Comparison of ENCODE assay signal across 20 cellular contexts in the genomic region with DNA sequence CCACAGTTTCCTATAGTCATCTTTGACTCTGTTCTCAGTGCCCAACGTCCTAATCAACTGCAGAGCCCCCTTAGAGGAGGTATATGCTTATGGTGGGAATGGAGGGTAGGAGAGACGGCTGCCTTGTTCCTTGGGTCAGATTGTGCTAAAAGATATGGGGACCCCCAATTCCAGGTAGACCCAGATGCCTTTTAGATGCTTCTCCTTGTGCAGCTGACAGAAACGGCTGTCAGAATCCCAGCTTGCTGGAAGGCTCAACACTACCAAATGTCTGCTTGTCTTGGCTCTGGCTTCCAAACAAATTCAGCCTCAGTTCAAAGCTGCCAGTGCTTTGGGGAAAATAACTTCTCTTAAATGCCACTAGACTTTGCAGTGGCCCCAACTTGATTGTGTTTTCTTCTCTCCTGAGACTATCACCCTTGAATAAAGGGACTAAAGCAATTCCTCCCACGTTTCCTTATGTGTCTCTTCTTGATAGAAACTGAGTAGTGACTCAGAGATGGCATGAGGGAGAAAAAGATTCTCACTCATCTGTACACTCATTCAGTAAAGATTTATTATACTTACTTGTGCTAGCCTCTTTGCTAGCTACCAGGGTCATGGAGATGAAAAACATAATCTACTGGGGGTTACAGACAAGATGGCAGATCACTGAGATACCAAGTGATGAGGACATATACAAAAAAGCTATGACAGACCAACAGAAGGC. TPM values are rescaled to one million over a fixed set of nuclear protein-coding genes. Genes with fewer than 3 reads are reported as not detected.
DNase-seq lines count a peak whose midpoint lies in the region; ATAC-seq and TF ChIP-seq lines count a peak whose summit lies in the region.
"Had no signal": no experiment of that assay in that cellular context is flagged by ENCODE, and none has a peak within 500 bp of the region (broad histone marks: within the 10 kb centered on the region; RNA-seq: fewer than 3 reads in every experiment).

No MANE protein-coding gene starts in this region.

- no peaks in the 10 kb centered on the region for H3K9me2 ChIP-seq in SK-N-SH

- DNase-seq in SK-N-SH (no peak), M059J (ENCODE audit: low read depth) (peak; percentile 44), choroid plexus epithelial cell (ENCODE audit: low read depth) (peak; percentile 25), kidney tubule cell (ENCODE audit: low spot score) (peak; percentile 82), omental fat pad (ENCODE audit: low spot score) (no peak), ecto neural progenitor cell (ENCODE audit: low spot score) (no peak), ACHN (no peak)
- DNase-seq: 8988T; activated gamma-delta T cell; CD4-positive, CD25-positive, alpha-beta regulatory T cell; cortex of kidney; esophagus squamous epithelium; kidney; mesendoderm; NCI-H146; T-cell had no signal

- POLR2A ChIA-PET in SK-N-SH (lab: Yijun Ruan, JAX): no interaction called here

- H2AFZ ChIP-seq in SK-N-SH (ENCODE audit: low read depth): peak overlapping the region; percentile 89
- H2AFZ ChIP-seq: hepatocyte had no signal

- ATAC-seq in SK-N-SH treated with all-trans-retinoic acid at 6 μM for 48 hours (no peak), omental fat pad (ENCODE audit: low FRiP score) (no peak)
- ATAC-seq: Right ventricle myocardium inferior, T-cell had no signal

- in situ Hi-C loops in ACHN (cut with HindIII; ENCODE audit: low pct_ligation_motif_present, low pct_unique_long_range_greater_than_20kb, low sequenced_read_pairs): no loop called here

- H3K9ac ChIP-seq in SK-N-SH: peak overlapping the region; percentile 8; the same call in 1 of the 2 replicates

- no peaks in the 10 kb centered on the region for H3K27me3 ChIP-seq in SK-N-SH (ENCODE audit: insufficient read depth)

- H3K4me1 ChIP-seq in SK-N-SH (ENCODE audit: control insufficient read depth in 1 of 2, insufficient read depth in 2 of 2, low read depth in 1 of 2, low read length in 1 of 2): peaks cover 7 to 10% of the 10 kb centered on the region in 2 experiments; a peak in 3 of 4 replicates

- H3K36me3 ChIP-seq in SK-N-SH (replicated peaks in 1 of 2; ENCODE audit: control insufficient read depth in 1 of 2, insufficient read depth in 2 of 2, low read length in 1 of 2): no peaks in the 10 kb centered on the region
- H3K36me3 ChIP-seq: esophagus squamous epithelium, HAP-1 had no signal

- H4K20me1 ChIP-seq in SK-N-SH (ENCODE audit: insufficient read depth): peaks cover 4% of the 10 kb centered on the region

- H3F3A ChIP-seq in SK-N-SH (replicated peaks; ENCODE audit: insufficient read depth): peaks cover 18% of the 10 kb centered on the region

- CTCF ChIA-PET in SK-N-SH (lab: Yijun Ruan, JAX): interaction anchor here (1.5 kb wide), 1 partner anchor 92 kb away, joined by 3 read pairs; no protein-coding TSS in a partner anchor

- 49% methylated on average over 3 of the region's 4 CpGs for whole genome bisulfite sequencing in SK-N-SH (ENCODE audit: low lambda C conversion rate)

- H3K79me2 ChIP-seq in SK-N-SH (ENCODE audit: insufficient read depth): peaks cover 10% of the 10 kb centered on the region

- no peak for TF ChIP-seq EP300 in SK-N-SH (IDR thresholded peaks at IDR 0.05; ENCODE audit: borderline replicate concordance in 1 of 2, low read depth in 1 of 2, low read length in 1 of 2)

- TF ChIP-seq CTCF in SK-N-SH (IDR thresholded peaks at IDR 0.05) (no peak), choroid plexus epithelial cell (conservative IDR thresholded peaks at IDR 0.05; ENCODE audit: low read depth, low read length) (no peak), omental fat pad (IDR thresholded peaks at IDR 0.05) (no peak)

- no peaks in the 10 kb centered on the region for H3K9me3 ChIP-seq in SK-N-SH
- H3K9me3 ChIP-seq: esophagus squamous epithelium, HAP-1 had no signal

- H3K4me3 ChIP-seq in SK-N-SH (ENCODE audit: low read depth in 2 of 2, low read length in 1 of 2): no peak overlapping the region
- H3K4me3 ChIP-seq in choroid plexus epithelial cell (ENCODE audit: low read depth, low read length): no peak overlapping the region
- H3K4me3 ChIP-seq: esophagus squamous epithelium, HAP-1, hepatocyte had no signal

- no peak for TF ChIP-seq RAD21 in SK-N-SH (IDR thresholded peaks at IDR 0.05; ENCODE audit: low read length)

- peak overlapping the region in 1 of 2 experiments; percentile 87; a peak in 2 of 4 replicates for H3K27ac ChIP-seq in SK-N-SH (ENCODE audit: low read depth in 2 of 2, low read length in 1 of 2)
- H3K27ac ChIP-seq: esophagus squamous epithelium, hepatocyte had no signal

- peak overlapping the region; percentile 43; the same call in 1 of the 2 replicates for H3K4me2 ChIP-seq in SK-N-SH
- H3K4me2 ChIP-seq: hepatocyte had no signal

TF ChIP-seq in SK-N-SH, 30 proteins besides CTCF, POLR2A, EP300 and RAD21 (continues in another document):
- TF ChIP-seq GABPA (IDR thresholded peaks at IDR 0.05; ENCODE audit: low read depth) (no peak), FOXM1 (IDR thresholded peaks at IDR 0.05; ENCODE audit: low read depth) (no peak), NRF1 (IDR thresholded peaks at IDR 0.05; ENCODE audit: low read depth, low read length) (no peak), TEAD4 (IDR thresholded peaks at IDR 0.05; ENCODE audit: borderline replicate concordance, insufficient read depth) (no peak), CHD2 (IDR thresholded peaks at IDR 0.05; ENCODE audit: low read length, partially characterized antibody) (no peak), FOSL2 (IDR thresholded peaks at IDR 0.05; ENCODE audit: borderline replicate concordance, low read depth) (peak; percentile 57; the same call in 1 of the 2 replicates), RXRA (IDR thresholded peaks at IDR 0.05; ENCODE audit: borderline replicate concordance, low read depth) (no peak), NFIC (IDR thresholded peaks at IDR 0.05; ENCODE audit: borderline replicate concordance) (no peak)
- TF ChIP-seq, protein P1, sequence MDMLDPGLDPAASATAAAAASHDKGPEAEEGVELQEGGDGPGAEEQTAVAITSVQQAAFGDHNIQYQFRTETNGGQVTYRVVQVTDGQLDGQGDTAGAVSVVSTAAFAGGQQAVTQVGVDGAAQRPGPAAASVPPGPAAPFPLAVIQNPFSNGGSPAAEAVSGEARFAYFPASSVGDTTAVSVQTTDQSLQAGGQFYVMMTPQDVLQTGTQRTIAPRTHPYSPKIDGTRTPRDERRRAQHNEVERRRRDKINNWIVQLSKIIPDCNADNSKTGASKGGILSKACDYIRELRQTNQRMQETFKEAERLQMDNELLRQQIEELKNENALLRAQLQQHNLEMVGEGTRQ (IDR thresholded peaks at IDR 0.05; ENCODE audit: borderline replicate concordance, low read depth, low read length): no peak
- TF ChIP-seq, protein P2, sequence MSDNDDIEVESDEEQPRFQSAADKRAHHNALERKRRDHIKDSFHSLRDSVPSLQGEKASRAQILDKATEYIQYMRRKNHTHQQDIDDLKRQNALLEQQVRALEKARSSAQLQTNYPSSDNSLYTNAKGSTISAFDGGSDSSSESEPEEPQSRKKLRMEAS (IDR thresholded peaks at IDR 0.05; ENCODE audit: low read depth): no peak

TF ChIP-seq in SK-N-SH treated with all-trans-retinoic acid at 6 μM for 48 hours, 23 proteins besides CTCF, POLR2A, EP300 and RAD21 (continues in another document):
- TF ChIP-seq PPARA (CRISPR knock-in tag; IDR thresholded peaks at IDR 0.05; ENCODE audit: borderline replicate concordance) (no peak), BACH2 (CRISPR knock-in tag; IDR thresholded peaks at IDR 0.05; ENCODE audit: borderline replicate concordance) (no peak), RARB (CRISPR knock-in tag; IDR thresholded peaks at IDR 0.05) (no peak), GLIS3 (CRISPR knock-in tag; IDR thresholded peaks at IDR 0.05) (no peak), TOX (CRISPR knock-in tag; IDR thresholded peaks at IDR 0.05; ENCODE audit: borderline replicate concordance) (no peak), ISL1 (CRISPR knock-in tag; IDR thresholded peaks at IDR 0.05) (no peak), ESRRG (CRISPR knock-in tag; IDR thresholded peaks at IDR 0.05) (no peak), TCF4 (CRISPR knock-in tag; IDR thresholded peaks at IDR 0.05; ENCODE audit: borderline replicate concordance) (no peak), ZNF8 (CRISPR knock-in tag; IDR thresholded peaks at IDR 0.05) (no peak), SNAI2 (CRISPR knock-in tag; IDR thresholded peaks at IDR 0.05) (no peak)
- TF ChIP-seq, protein P3, sequence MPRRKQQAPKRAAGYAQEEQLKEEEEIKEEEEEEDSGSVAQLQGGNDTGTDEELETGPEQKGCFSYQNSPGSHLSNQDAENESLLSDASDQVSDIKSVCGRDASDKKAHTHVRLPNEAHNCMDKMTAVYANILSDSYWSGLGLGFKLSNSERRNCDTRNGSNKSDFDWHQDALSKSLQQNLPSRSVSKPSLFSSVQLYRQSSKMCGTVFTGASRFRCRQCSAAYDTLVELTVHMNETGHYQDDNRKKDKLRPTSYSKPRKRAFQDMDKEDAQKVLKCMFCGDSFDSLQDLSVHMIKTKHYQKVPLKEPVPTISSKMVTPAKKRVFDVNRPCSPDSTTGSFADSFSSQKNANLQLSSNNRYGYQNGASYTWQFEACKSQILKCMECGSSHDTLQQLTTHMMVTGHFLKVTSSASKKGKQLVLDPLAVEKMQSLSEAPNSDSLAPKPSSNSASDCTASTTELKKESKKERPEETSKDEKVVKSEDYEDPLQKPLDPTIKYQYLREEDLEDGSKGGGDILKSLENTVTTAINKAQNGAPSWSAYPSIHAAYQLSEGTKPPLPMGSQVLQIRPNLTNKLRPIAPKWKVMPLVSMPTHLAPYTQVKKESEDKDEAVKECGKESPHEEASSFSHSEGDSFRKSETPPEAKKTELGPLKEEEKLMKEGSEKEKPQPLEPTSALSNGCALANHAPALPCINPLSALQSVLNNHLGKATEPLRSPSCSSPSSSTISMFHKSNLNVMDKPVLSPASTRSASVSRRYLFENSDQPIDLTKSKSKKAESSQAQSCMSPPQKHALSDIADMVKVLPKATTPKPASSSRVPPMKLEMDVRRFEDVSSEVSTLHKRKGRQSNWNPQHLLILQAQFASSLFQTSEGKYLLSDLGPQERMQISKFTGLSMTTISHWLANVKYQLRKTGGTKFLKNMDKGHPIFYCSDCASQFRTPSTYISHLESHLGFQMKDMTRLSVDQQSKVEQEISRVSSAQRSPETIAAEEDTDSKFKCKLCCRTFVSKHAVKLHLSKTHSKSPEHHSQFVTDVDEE (CRISPR knock-in tag; IDR thresholded peaks at IDR 0.05): no peak

RNA-seq across cellular contexts. Expression of a gene that starts 3.4 kb away (rescaled TPM):
- 20.1 and 22.6 TPM in 2 replicates for polyA plus RNA-seq in SK-N-SH (2012; rRNA removed)
- 17.7 and 18.3 TPM in 2 replicates for polyA plus RNA-seq in SK-N-SH (2012; cell fraction: cytosol; rRNA removed)
- 16.7 and 22.2 TPM in 2 replicates for polyA plus RNA-seq in SK-N-SH (2012; cell fraction: nucleus; rRNA removed)
- 9.0 and 11.9 TPM in 2 replicates for total RNA-seq in M059J (2014; rRNA removed; shearing (Covaris generic))
- total RNA-seq in omental fat pad: 10 to 100 TPM; 15.0 to 38.8 (median 29.2) TPM

Comparison
In these comparisons a context has a peak if more than half of its experiments do, and no peak if none do; other contexts are left out.
1. DNase-seq: peak in M059J (single experiment), choroid plexus epithelial cell (single experiment) and kidney tubule cell (single experiment); none in SK-N-SH (single experiment), omental fat pad (single experiment), ecto neural progenitor cell (single experiment) and ACHN (single experiment).